33 cellular contexts compared by ENCODE assay signal in genomic region chr3:165868088-165868487, GRCh38. TPM values are rescaled to one million over a fixed set of nuclear protein-coding genes. Genes with fewer than 3 reads are reported as not detected.
"Had no signal": no experiment of that assay in that cellular context is flagged by ENCODE, and none has a peak within 500 bp of the region (broad histone marks: within the 10 kb centered on the region; RNA-seq: fewer than 3 reads in every experiment).

No MANE protein-coding gene starts in this region.

- H3K9me3 ChIP-seq: adrenal gland, ascending aorta had no signal

- H3K36me3 ChIP-seq: adrenal gland, ascending aorta, cardiac muscle cell had no signal

- ATAC-seq: activated CD8-positive, alpha-beta T cell treated with anti-CD3 and anti-CD28 coated beads for 36 hours; activated naive CD4-positive, alpha-beta T cell treated with anti-CD3 and anti-CD28 coated beads, Interleukin-2, amount 50 U/mL, for 72 hours; activated T-cell treated with anti-CD3 and anti-CD28 coated beads, Interleukin-2, amount 50 U/mL, for 4 hours; activated T-cell treated with anti-CD3 and anti-CD28 coated beads, Interleukin-2, amount 50 U/mL, for 72 hours; activated T-helper 17 cell treated with anti-CD3 and anti-CD28 coated beads, Interleukin-2, amount 50 U/mL, for 72 hours had no signal

- H3K4me3 ChIP-seq: adrenal gland, ascending aorta, cardiac muscle cell had no signal

- H3K4me1 ChIP-seq: adrenal gland, ascending aorta had no signal

- H3K27me3 ChIP-seq: adrenal gland, ascending aorta, cardiac muscle cell had no signal

- DNase-seq: activated B cell treated with CpG ODN at 0.5 μM for 24 hours; activated CD4-positive, alpha-beta memory T cell treated with anti-CD3 and anti-CD28 coated beads for 36 hours; activated CD4-positive, alpha-beta T cell treated with anti-CD3 and anti-CD28 coated beads for 4 hours; activated CD4-positive, alpha-beta T cell treated with anti-CD3 and anti-CD28 coated beads, Interleukin-2, amount 10 ng/mL, durations not matched to agents 24 days and 14 days; activated CD4-positive, alpha-beta T cell treated with anti-CD3 and anti-CD28 coated beads, Interleukin-2, amount 50 U/mL, for 1 hour; activated CD4-positive, alpha-beta T cell treated with anti-CD3 and anti-CD28 coated beads, Interleukin-2, amount 50 U/mL, for 4 hours; activated CD4-positive, CD25-positive, alpha-beta regulatory T cell treated with anti-CD3 and anti-CD28 coated beads, Interleukin-2, amount 50 U/mL, for 72 hours; activated CD8-positive, alpha-beta memory T cell treated with anti-CD3 and anti-CD28 coated beads, Interleukin-2, amount 50 U/mL, for 4 hours; activated CD8-positive, alpha-beta T cell treated with anti-CD3 and anti-CD28 coated beads for 36 hours; activated effector memory CD4-positive, alpha-beta T cell treated with anti-CD3 and anti-CD28 coated beads, Interleukin-2, amount 50 U/mL, for 16 hours; activated gamma-delta T cell treated with Interleukin-2 at 50 U/mL for 16 hours; activated naive CD4-positive, alpha-beta T cell; activated naive CD4-positive, alpha-beta T cell treated with anti-CD3 and anti-CD28 coated beads for 36 hours; activated naive CD4-positive, alpha-beta T cell treated with anti-CD3 and anti-CD28 coated beads, Interleukin-2, amount 50 U/mL, for 16 hours; activated naive CD8-positive, alpha-beta T cell treated with anti-CD3 and anti-CD28 coated beads for 36 hours; activated T-cell treated with anti-CD3 and anti-CD28 coated beads for 4 hours; activated T-cell treated with anti-CD3 and anti-CD28 coated beads, Interleukin-2, amount 50 U/mL, for 1 hour; activated T-cell treated with anti-CD3 and anti-CD28 coated beads, Interleukin-2, amount 50 U/mL, for 4 hours; activated T-cell treated with anti-CD3 and anti-CD28 coated beads, Interleukin-2, amount 50 U/mL, for 72 hours; adrenal gland; amniotic stem cell; caudate nucleus; cerebellar nuclear complex; T-helper 1 cell; T-helper 2 cell; T-helper 9 cell had no signal

- H3K27ac ChIP-seq: adrenal gland, ascending aorta, cardiac muscle cell, VCaP had no signal

RNA-seq across cellular contexts. Expression of gene BCHE, which starts 30.9 kb away (rescaled TPM):
- total RNA-seq: activated B cell treated with CpG ODN at 0.5 μM for 24 hours; activated CD4-positive, alpha-beta memory T cell treated with anti-CD3 and anti-CD28 coated beads for 36 hours; activated CD4-positive, alpha-beta T cell treated with anti-CD3 and anti-CD28 coated beads, Interleukin-2, amount 10 ng/mL, durations not matched to agents 24 days and 14 days; activated CD8-positive, alpha-beta memory T cell treated with anti-CD3 and anti-CD28 coated beads for 36 hours; activated CD8-positive, alpha-beta T cell treated with anti-CD3 and anti-CD28 coated beads for 36 hours; activated naive CD4-positive, alpha-beta T cell treated with anti-CD3 and anti-CD28 coated beads for 36 hours; activated naive CD4-positive, alpha-beta T cell treated with anti-CD3 and anti-CD28 coated beads, Interleukin-2, amount 50 U/mL, for 72 hours; activated naive CD8-positive, alpha-beta T cell treated with anti-CD3 and anti-CD28 coated beads for 36 hours; activated T-cell treated with anti-CD3 and anti-CD28 coated beads, Interleukin-2, amount 50 U/mL, for 4 hours; activated T-cell treated with anti-CD3 and anti-CD28 coated beads, Interleukin-2, amount 50 U/mL, for 72 hours; activated T-helper 1 cell treated with anti-CD3 and anti-CD28 coated beads, Interleukin-12 subunit alpha, Interleukin-12 subunit beta, Interleukin-2, Interleukin-4 antibody, amounts not matched to agents 30 ng/mL and 10 ng/mL and 1 ng/mL, durations not matched to agents 14 hours and 24 hours and 36 hours; activated T-helper 17 cell treated with anti-CD3 and anti-CD28 coated beads, Interleukin-2, amount 50 U/mL, for 72 hours; ascending aorta had no signal
